Comparison of ENCODE assay signal across 12 cellular contexts in genomic region chr3:123536153-123536895, GRCh38. TPM values are rescaled to one million over a fixed set of nuclear protein-coding genes. Genes with fewer than 3 reads are reported as not detected.
DNase-seq lines count a peak whose midpoint lies in the region; ATAC-seq and TF ChIP-seq lines count a peak whose summit lies in the region.
"Had no signal": no experiment of that assay in that cellular context is flagged by ENCODE, and none has a peak within 500 bp of the region (broad histone marks: within the 10 kb centered on the region; RNA-seq: fewer than 3 reads in every experiment).

No MANE protein-coding gene starts in this region.

- no peak overlapping the region for H3K23ac ChIP-seq in mesenchymal stem cell (ENCODE audit: low read length in 2 of 2)

- no peak overlapping the region for H3K27ac Mint-ChIP-seq in endodermal cell

- WGBS in mesenchymal stem cell, result 100% methylated on average over 2 of the region's 5 CpGs
- WGBS in endodermal cell (ENCODE audit: insufficient coverage in 1 of 2, insufficient read length in 1 of 2), 2 experiments, result 88 to 94% methylated on average over 1 to 5 of the region's 5 CpGs

- H2BK12ac ChIP-seq in mesenchymal stem cell (ENCODE audit: low read length in 2 of 2), result no peak overlapping the region

- H3K36me3 ChIP-seq in mesenchymal stem cell (ENCODE audit: control insufficient read depth in 1 of 2, insufficient read depth in 2 of 2, low read depth in 1 of 2, low read length in 2 of 2) (peaks cover 0 to 2% of the 10 kb centered on the region in 2 experiments), endodermal cell (ENCODE audit: control insufficient read depth, insufficient read depth, low read length) (peaks cover 5% of the 10 kb centered on the region)
- H3K36me3 ChIP-seq: thoracic aorta had no signal

- H3K9me3 ChIP-seq in mesenchymal stem cell (ENCODE audit: control insufficient read depth, low read length) (no peaks in the 10 kb centered on the region), endodermal cell (ENCODE audit: control insufficient read depth, low read length) (no peaks in the 10 kb centered on the region)
- H3K9me3 ChIP-seq: thoracic aorta had no signal

- H2AFZ ChIP-seq in mesenchymal stem cell (ENCODE audit: low read depth, low read length), result no peak overlapping the region

- no peak overlapping the region for H3K4me2 ChIP-seq in mesenchymal stem cell (ENCODE audit: low read length, poor library complexity, severe bottlenecking)

- H3K9ac ChIP-seq in mesenchymal stem cell (ENCODE audit: low read length) (peak overlapping the region; percentile 45), endodermal cell (ENCODE audit: extremely low read depth, low read length, poor library complexity, severe bottlenecking) (no peak overlapping the region)

- no peak for DNase-seq in mesenchymal stem cell
- no peak for DNase-seq in NCI-H748 treated with DMSO at 0.1 percent for 48 hours (lab: John Stamatoyannopoulos, UW)
- no peak for DNase-seq in endodermal cell
- DNase-seq in NCI-H2227 (lab: John Stamatoyannopoulos, UW; ENCODE audit: unreplicated experiment), result no peak
- DNase-seq: amygdala, Karpas-422, NCI-H1930, small intestine had no signal

- H3K36me3 Mint-ChIP-seq in endodermal cell (ENCODE audit: low read depth), result peaks cover 2% of the 10 kb centered on the region

- ATAC-seq in GM18519 (IDR thresholded peaks at IDR 0.05; ENCODE audit: low FRiP score, unreplicated experiment), result peak; percentile 73
- peak; percentile 55 for ATAC-seq in GM21423 (IDR thresholded peaks at IDR 0.05; ENCODE audit: unreplicated experiment)
- ATAC-seq in HG03135 (IDR thresholded peaks at IDR 0.05; ENCODE audit: unreplicated experiment), result peak; percentile 57

- no peak for TF ChIP-seq CTCF in endodermal cell (conservative IDR thresholded peaks at IDR 0.05)

- no peaks in the 10 kb centered on the region for H3K27me3 Mint-ChIP-seq in endodermal cell (ENCODE audit: insufficient read depth)

- H3K27ac ChIP-seq in mesenchymal stem cell (ENCODE audit: low read length, poor library complexity, severe bottlenecking) (no peak overlapping the region), endodermal cell (ENCODE audit: low read depth, low read length) (no peak overlapping the region)
- H3K27ac ChIP-seq: thoracic aorta had no signal

- H3K4ac ChIP-seq in mesenchymal stem cell (ENCODE audit: low read depth in 1 of 2, low read length in 2 of 2), result no peak overlapping the region

- peaks cover 2% of the 10 kb centered on the region for H3K4me1 ChIP-seq in mesenchymal stem cell (ENCODE audit: control insufficient read depth, insufficient read depth, low read depth, low read length)
- H3K4me1 ChIP-seq in endodermal cell (ENCODE audit: control insufficient read depth, insufficient read depth, low read length), result no peaks in the 10 kb centered on the region

- H3K4me3 ChIP-seq in mesenchymal stem cell (ENCODE audit: insufficient read depth in 1 of 2, low read depth in 1 of 2, low read length in 2 of 2) (no peak overlapping the region), endodermal cell (ENCODE audit: low read length) (no peak overlapping the region)
- H3K4me3 ChIP-seq: thoracic aorta had no signal

- no peak overlapping the region for H4K8ac ChIP-seq in mesenchymal stem cell (ENCODE audit: low read length)

- H3K27me3 ChIP-seq in mesenchymal stem cell (ENCODE audit: control insufficient read depth in 1 of 2, insufficient read depth in 1 of 2, low read length in 2 of 2) (no peaks in the 10 kb centered on the region), endodermal cell (ENCODE audit: control insufficient read depth, insufficient read depth, low read length, poor library complexity, severe bottlenecking) (no peaks in the 10 kb centered on the region)

- no peak overlapping the region for H2BK5ac ChIP-seq in mesenchymal stem cell (ENCODE audit: low read depth, low read length, poor library complexity, severe bottlenecking)

- no peak overlapping the region for H2BK120ac ChIP-seq in mesenchymal stem cell (ENCODE audit: low read depth, low read length)

- no peak overlapping the region for H3K18ac ChIP-seq in mesenchymal stem cell (ENCODE audit: low read depth in 1 of 2, low read length in 2 of 2)

- no peaks in the 10 kb centered on the region for H3K9me3 Mint-ChIP-seq in endodermal cell

- H4K91ac ChIP-seq in mesenchymal stem cell (ENCODE audit: low read length), result no peak overlapping the region

- no peaks in the 10 kb centered on the region for H3K4me1 Mint-ChIP-seq in endodermal cell

- peaks cover 5% of the 10 kb centered on the region for H3K79me1 ChIP-seq in mesenchymal stem cell (replicated peaks; ENCODE audit: low read length, poor library complexity, severe bottlenecking)

- no peak overlapping the region for H3K4me3 Mint-ChIP-seq in endodermal cell

- no peak overlapping the region for H2BK15ac ChIP-seq in mesenchymal stem cell (ENCODE audit: low read depth, poor library complexity, severe bottlenecking)

- no peak overlapping the region for H2AK5ac ChIP-seq in mesenchymal stem cell (ENCODE audit: low read length, severe bottlenecking)

- H3K14ac ChIP-seq in mesenchymal stem cell (ENCODE audit: low read length in 2 of 2), result no peak overlapping the region

RNA-seq across cellular contexts. Expression of gene HACD2, which starts 48.5 kb away (rescaled TPM):
- 13.5 TPM for polyA plus RNA-seq in mesenchymal stem cell (2013, experiment 1 of 2)
- polyA plus RNA-seq in mesenchymal stem cell (2013, experiment 2 of 2), result 14.5 TPM
- total RNA-seq in endodermal cell, result 10 to 100 TPM; 32.5 to 48.7 TPM
- polyA plus RNA-seq in endodermal cell (2013, experiment 1 of 2), result 29.0 TPM
- 29.4 TPM for polyA plus RNA-seq in endodermal cell (2013, experiment 2 of 2)
